ENCODE assay signal across 8 cellular contexts in genomic region chr7:134368851-134369533, GRCh38. TPM values are rescaled to one million over a fixed set of nuclear protein-coding genes. Genes with fewer than 3 reads are reported as not detected.
A peak's percentile ranks its signal among the peaks of the same experiment; 100 is the strongest.
DNase-seq lines count a peak whose midpoint lies in the region; ATAC-seq and TF ChIP-seq lines count a peak whose summit lies in the region.

No MANE protein-coding gene starts in this region.

- H2BK15ac ChIP-seq in mesenchymal stem cell (ENCODE audit: low read depth, poor library complexity, severe bottlenecking): no peak overlapping the region

- H3K23ac ChIP-seq in mesenchymal stem cell (ENCODE audit: low read length in 2 of 2): no peak overlapping the region

- H2AFZ ChIP-seq in mesenchymal stem cell (ENCODE audit: low read depth, low read length): no peak overlapping the region

- peak overlapping the region; percentile 53 for H3K9ac ChIP-seq in mesenchymal stem cell (ENCODE audit: low read length)

- no peak overlapping the region for H3K27ac Mint-ChIP-seq in T-helper 2 cell treated with Interferon-gamma antibody and Interleukin-4, amounts not matched to agents 5 μg/mL and 100 μg/mL, for 36 hours

- H3K36me3 Mint-ChIP-seq in T-helper 2 cell treated with Interferon-gamma antibody and Interleukin-4, amounts not matched to agents 5 μg/mL and 100 μg/mL, for 36 hours (ENCODE audit: low read depth): no peaks in the 10 kb centered on the region

- H2BK12ac ChIP-seq in mesenchymal stem cell (ENCODE audit: low read length in 2 of 2): no peak overlapping the region

- 70% methylated on average over 2 of the region's 2 CpGs for WGBS in mesenchymal stem cell

- no peak overlapping the region for H2BK120ac ChIP-seq in mesenchymal stem cell (ENCODE audit: low read depth, low read length)

- H2BK5ac ChIP-seq in mesenchymal stem cell (ENCODE audit: low read depth, low read length, poor library complexity, severe bottlenecking): no peak overlapping the region

- no peak overlapping the region for H3K4me3 Mint-ChIP-seq in T-helper 2 cell treated with Interferon-gamma antibody and Interleukin-4, amounts not matched to agents 5 μg/mL and 100 μg/mL, for 36 hours

- no peak overlapping the region for H4K8ac ChIP-seq in mesenchymal stem cell (ENCODE audit: low read length)

- H4K91ac ChIP-seq in mesenchymal stem cell (ENCODE audit: low read length): no peak overlapping the region

- H3K9me3 ChIP-seq in MG63: no peaks in the 10 kb centered on the region
- no peaks in the 10 kb centered on the region for H3K9me3 ChIP-seq in mesenchymal stem cell (ENCODE audit: control insufficient read depth, low read length)

- peaks cover 9% of the 10 kb centered on the region for H3K27me3 Mint-ChIP-seq in T-helper 2 cell treated with Interferon-gamma antibody and Interleukin-4, amounts not matched to agents 5 μg/mL and 100 μg/mL, for 36 hours (ENCODE audit: low read depth)

- H3K18ac ChIP-seq in mesenchymal stem cell (ENCODE audit: low read depth in 1 of 2, low read length in 2 of 2): no peak overlapping the region

- no peaks in the 10 kb centered on the region for H3K79me1 ChIP-seq in mesenchymal stem cell (replicated peaks; ENCODE audit: low read length, poor library complexity, severe bottlenecking)

- TF ChIP-seq CTCF in AG09319 (IDR thresholded peaks at IDR 0.05; ENCODE audit: low read depth, low read length): no peak
- no peak for TF ChIP-seq CTCF in choroid plexus epithelial cell (conservative IDR thresholded peaks at IDR 0.05; ENCODE audit: low read depth, low read length)

- no peaks in the 10 kb centered on the region for H3K9me3 Mint-ChIP-seq in T-helper 2 cell treated with Interferon-gamma antibody and Interleukin-4, amounts not matched to agents 5 μg/mL and 100 μg/mL, for 36 hours

- H2AK5ac ChIP-seq in mesenchymal stem cell (ENCODE audit: low read length, severe bottlenecking): no peak overlapping the region

- no peak overlapping the region for H3K27ac ChIP-seq in mesenchymal stem cell (ENCODE audit: low read length, poor library complexity, severe bottlenecking)

- no peak overlapping the region for H3K4ac ChIP-seq in mesenchymal stem cell (ENCODE audit: low read depth in 1 of 2, low read length in 2 of 2)

- peaks cover 2% of the 10 kb centered on the region for H3K4me1 ChIP-seq in mesenchymal stem cell (ENCODE audit: control insufficient read depth, insufficient read depth, low read depth, low read length)

- H3K36me3 ChIP-seq in MG63 (no peaks in the 10 kb centered on the region), mesenchymal stem cell (ENCODE audit: control insufficient read depth in 1 of 2, insufficient read depth in 2 of 2, low read depth in 1 of 2, low read length in 2 of 2) (no peaks in the 10 kb centered on the region)

- H3K14ac ChIP-seq in mesenchymal stem cell (ENCODE audit: low read length in 2 of 2): no peak overlapping the region

- H3K4me3 ChIP-seq in MG63 (no peak overlapping the region), choroid plexus epithelial cell (ENCODE audit: low read depth, low read length) (no peak overlapping the region), mesenchymal stem cell (ENCODE audit: insufficient read depth in 1 of 2, low read depth in 1 of 2, low read length in 2 of 2) (peak overlapping the region in 1 of 2 experiments; percentile 52)

- no peaks in the 10 kb centered on the region for H3K4me1 Mint-ChIP-seq in T-helper 2 cell treated with Interferon-gamma antibody and Interleukin-4, amounts not matched to agents 5 μg/mL and 100 μg/mL, for 36 hours (ENCODE audit: low read depth)

- DNase-seq in AG09319 (ENCODE audit: extremely low read depth, low read depth) (peak; percentile 52), MG63 (peak; percentile 11), choroid plexus epithelial cell (ENCODE audit: low read depth) (peak; percentile 88), mesenchymal stem cell (no peak), NCI-H2081 (lab: John Stamatoyannopoulos, UW) (no peak), cerebellar nuclear complex (lab: John Stamatoyannopoulos, UW) (no peak)
- no peak for DNase-seq in T-helper 2 cell treated with Interferon-gamma antibody and Interleukin-4, amounts not matched to agents 5 μg/mL and 100 μg/mL, for 36 hours (ENCODE audit: low spot score)

- H3K27me3 ChIP-seq in MG63 (no peaks in the 10 kb centered on the region), mesenchymal stem cell (ENCODE audit: control insufficient read depth in 1 of 2, insufficient read depth in 1 of 2, low read length in 2 of 2) (no peaks in the 10 kb centered on the region)

- H3K4me2 ChIP-seq in mesenchymal stem cell (ENCODE audit: low read length, poor library complexity, severe bottlenecking): no peak overlapping the region

- ATAC-seq in HG02938 (IDR thresholded peaks at IDR 0.05; ENCODE audit: unreplicated experiment): no peak

RNA-seq across cellular contexts. Expression of gene SLC35B4, which starts 52.3 kb away (rescaled TPM):
- 5.3 and 6.5 TPM in 2 replicates for total RNA-seq in MG63 (2014; rRNA removed; shearing (Covaris generic); ENCODE audit: low replicate concordance)
- polyA plus RNA-seq in mesenchymal stem cell (2013, experiment 1 of 2): 20.3 TPM
- 20.1 TPM for polyA plus RNA-seq in mesenchymal stem cell (2013, experiment 2 of 2)

Comparison
In these comparisons a context has a peak if more than half of its experiments do, and no peak if none do; other contexts are left out.
1. DNase-seq: peak in AG09319 (single experiment), MG63 (single experiment) and choroid plexus epithelial cell (single experiment); none in mesenchymal stem cell (single experiment), NCI-H2081 (0 of 2), cerebellar nuclear complex (0 of 2) and T-helper 2 cell treated with Interferon-gamma antibody and Interleukin-4, amounts not matched to agents 5 μg/mL and 100 μg/mL, for 36 hours (single experiment).